Comparison of ENCODE assay signal across 19 cellular contexts in the genomic region with DNA sequence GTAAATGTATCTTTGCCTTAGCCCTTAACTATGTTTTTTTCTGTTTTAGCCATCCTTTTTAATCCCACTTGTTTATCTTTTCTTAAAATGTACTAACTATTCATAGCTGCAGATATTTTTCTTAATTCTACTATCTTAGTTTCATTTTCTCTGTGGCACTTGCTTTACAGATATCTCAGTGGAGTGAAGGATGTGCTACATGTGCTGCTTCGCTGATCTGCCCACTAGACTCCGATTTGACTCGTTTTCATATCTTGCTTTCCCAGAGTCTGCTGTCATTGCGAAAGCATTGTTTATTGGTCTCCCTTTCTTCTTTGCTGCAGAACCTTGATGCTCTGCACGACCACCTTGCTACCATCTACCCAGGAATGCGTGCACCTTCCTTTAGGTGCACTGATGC. TPM values are rescaled to one million over a fixed set of nuclear protein-coding genes. Genes with fewer than 3 reads are reported as not detected.
A peak's percentile ranks its signal among the peaks of the same experiment; 100 is the strongest.
DNase-seq lines count a peak whose midpoint lies in the region; ATAC-seq and TF ChIP-seq lines count a peak whose summit lies in the region.
"Had no signal": no experiment of that assay in that cellular context is flagged by ENCODE, and none has a peak within 500 bp of the region (broad histone marks: within the 10 kb centered on the region; RNA-seq: fewer than 3 reads in every experiment).

No MANE protein-coding gene starts in this region.

- H3K9me2 ChIP-seq in Karpas-422 (replicated peaks; ENCODE audit: insufficient read depth, low read length) = no peaks in the 10 kb centered on the region

- H3K27ac ChIP-seq in Karpas-422 (ENCODE audit: low read length) = peak overlapping the region; percentile 89
- H3K27ac ChIP-seq in lower lobe of right lung = no peak overlapping the region
- H3K27ac ChIP-seq: foreskin keratinocyte, Peyer's patch had no signal

- no peaks in the 10 kb centered on the region for H4K20me1 ChIP-seq in Karpas-422 (ENCODE audit: insufficient read depth, low read depth, low read length)

- no peak for TF ChIP-seq CTCF in GM13976 (IDR thresholded peaks at IDR 0.05; ENCODE audit: borderline replicate concordance, control extremely low read depth, extremely low read depth, insufficient read depth, missing control alignments)
- TF ChIP-seq CTCF in mesothelial cell of epicardium (IDR thresholded peaks at IDR 0.05; ENCODE audit: unreplicated experiment) = no peak
- no peak for TF ChIP-seq CTCF in lower lobe of right lung (IDR thresholded peaks at IDR 0.05)

- H2AFZ ChIP-seq in Karpas-422 (ENCODE audit: low read length) = peak overlapping the region; percentile 80
- H2AFZ ChIP-seq: GM23338 had no signal

- peak; percentile 14 for DNase-seq in GM13976 (ENCODE audit: low spot score)
- peak; percentile 89 for DNase-seq in Karpas-422
- DNase-seq in mesothelial cell of epicardium (ENCODE audit: low spot score in 2 of 2, unreplicated experiment in 2 of 2) = no peak
- no peak for DNase-seq in NCI-H82 (lab: John Stamatoyannopoulos, UW)
- no peak for DNase-seq in lower lobe of right lung
- DNase-seq in NCI-H1694 (lab: John Stamatoyannopoulos, UW) = no peak
- DNase-seq: activated B cell treated with CpG ODN at 0.5 μM for 24 hours; activated CD8-positive, alpha-beta memory T cell treated with anti-CD3 and anti-CD28 coated beads, Interleukin-2, amount 50 U/mL, for 48 hours; activated naive CD4-positive, alpha-beta T cell treated with anti-CD3 and anti-CD28 coated beads for 36 hours; effector memory CD8-positive, alpha-beta T cell; foreskin keratinocyte; NCI-H187 treated with DMSO at 0.1 percent for 48 hours; NCI-H510A treated with DMSO at 0.1 percent for 48 hours; Peyer's patch; substantia nigra; SW 1271 had no signal

- no peak overlapping the region for H3K4me3 Mint-ChIP-seq in mesothelial cell of epicardium
- H3K4me3 Mint-ChIP-seq: activated B cell treated with CpG ODN at 0.5 μM for 24 hours; activated naive CD4-positive, alpha-beta T cell treated with anti-CD3 and anti-CD28 coated beads for 36 hours; effector memory CD8-positive, alpha-beta T cell; GM23338 had no signal

- peaks cover 9% of the 10 kb centered on the region for H3K36me3 Mint-ChIP-seq in mesothelial cell of epicardium

- H3K79me2 ChIP-seq in Karpas-422 (ENCODE audit: low read length) = no peaks in the 10 kb centered on the region

- H3K4me1 ChIP-seq in Karpas-422 (ENCODE audit: low read length) (peaks cover 85% of the 10 kb centered on the region), lower lobe of right lung (peaks cover 10% of the 10 kb centered on the region)
- H3K4me1 ChIP-seq: foreskin keratinocyte, Peyer's patch had no signal

- H3K9me3 ChIP-seq in Karpas-422 (ENCODE audit: low read length) = no peaks in the 10 kb centered on the region
- H3K9me3 ChIP-seq in lower lobe of right lung = no peaks in the 10 kb centered on the region
- H3K9me3 ChIP-seq: Peyer's patch had no signal

- H3K27me3 Mint-ChIP-seq in mesothelial cell of epicardium (ENCODE audit: low read depth) = no peaks in the 10 kb centered on the region
- H3K27me3 Mint-ChIP-seq: activated B cell treated with CpG ODN at 0.5 μM for 24 hours; effector memory CD8-positive, alpha-beta T cell had no signal

- in situ Hi-C loops in GM13976 (cut with MboI; ENCODE audit: low sequenced_read_pairs, unreplicated experiment) = loop anchor here (10.0 kb wide), 1 partner anchor 345 kb away; no protein-coding TSS in a partner anchor

- H3K27me3 ChIP-seq in Karpas-422 (ENCODE audit: low read length) (no peaks in the 10 kb centered on the region), lower lobe of right lung (ENCODE audit: low read depth) (no peaks in the 10 kb centered on the region)
- H3K27me3 ChIP-seq: foreskin keratinocyte, Peyer's patch had no signal

- H3K9me3 Mint-ChIP-seq in mesothelial cell of epicardium = no peaks in the 10 kb centered on the region
- H3K9me3 Mint-ChIP-seq: activated B cell treated with CpG ODN at 0.5 μM for 24 hours; activated naive CD4-positive, alpha-beta T cell treated with anti-CD3 and anti-CD28 coated beads for 36 hours; effector memory CD8-positive, alpha-beta T cell; GM23338 had no signal

- peak; percentile 63 for ATAC-seq in GM19351 (IDR thresholded peaks at IDR 0.05; ENCODE audit: unreplicated experiment)
- no peak for ATAC-seq in lower lobe of right lung
- no peak for ATAC-seq in HG03457 (IDR thresholded peaks at IDR 0.05; ENCODE audit: unreplicated experiment)
- ATAC-seq: effector memory CD8-positive, alpha-beta T cell; foreskin keratinocyte; GM23338 had no signal

- H3K9ac ChIP-seq in Karpas-422 (ENCODE audit: low read length) = peak overlapping the region; percentile 61

- H3K4me3 ChIP-seq in Karpas-422 (ENCODE audit: low read length) (peak overlapping the region; percentile 61), lower lobe of right lung (no peak overlapping the region)
- H3K4me3 ChIP-seq: GM23338, Peyer's patch had no signal

- H3K27ac Mint-ChIP-seq in mesothelial cell of epicardium = peak overlapping the region; percentile 38
- H3K27ac Mint-ChIP-seq: activated B cell treated with CpG ODN at 0.5 μM for 24 hours; activated naive CD4-positive, alpha-beta T cell treated with anti-CD3 and anti-CD28 coated beads for 36 hours; effector memory CD8-positive, alpha-beta T cell; GM23338 had no signal

- intact Hi-C loops in lower lobe of right lung (cut with DNase I) = loop anchor here (10.0 kb wide), 1 partner anchor 345 kb away; no protein-coding TSS in a partner anchor

- H3K36me3 ChIP-seq in Karpas-422 (ENCODE audit: insufficient read depth, low read length) (no peaks in the 10 kb centered on the region), lower lobe of right lung (peaks cover 8% of the 10 kb centered on the region)
- H3K36me3 ChIP-seq: Peyer's patch had no signal

- H3K4me1 Mint-ChIP-seq in mesothelial cell of epicardium = peaks cover 35% of the 10 kb centered on the region
- H3K4me1 Mint-ChIP-seq: activated B cell treated with CpG ODN at 0.5 μM for 24 hours had no signal

- peak overlapping the region; percentile 77 for H3K4me2 ChIP-seq in Karpas-422 (ENCODE audit: low read depth, low read length, poor library complexity, severe bottlenecking)
- H3K4me2 ChIP-seq: GM23338 had no signal

RNA-seq across cellular contexts. Expression of a gene that starts 30.6 kb away (rescaled TPM):
- 0.47 and 3.2 TPM in 2 replicates for total RNA-seq in Karpas-422 (2014; rRNA removed; shearing (Covaris generic); ENCODE audit: low replicate concordance)
- total RNA-seq in mesothelial cell of epicardium (17.1 to 18.6 TPM (median 17.4 TPM) in 3 replicates), lower lobe of right lung (18.1 TPM)

Comparison
In these comparisons a context has a peak if more than half of its experiments do, and no peak if none do; other contexts are left out.
1. DNase-seq: peak in GM13976 (single experiment) and Karpas-422 (single experiment); none in mesothelial cell of epicardium (0 of 2), NCI-H82 (single experiment), lower lobe of right lung (single experiment) and NCI-H1694 (single experiment).